9 cellular contexts compared by ENCODE assay signal in the genomic region with DNA sequence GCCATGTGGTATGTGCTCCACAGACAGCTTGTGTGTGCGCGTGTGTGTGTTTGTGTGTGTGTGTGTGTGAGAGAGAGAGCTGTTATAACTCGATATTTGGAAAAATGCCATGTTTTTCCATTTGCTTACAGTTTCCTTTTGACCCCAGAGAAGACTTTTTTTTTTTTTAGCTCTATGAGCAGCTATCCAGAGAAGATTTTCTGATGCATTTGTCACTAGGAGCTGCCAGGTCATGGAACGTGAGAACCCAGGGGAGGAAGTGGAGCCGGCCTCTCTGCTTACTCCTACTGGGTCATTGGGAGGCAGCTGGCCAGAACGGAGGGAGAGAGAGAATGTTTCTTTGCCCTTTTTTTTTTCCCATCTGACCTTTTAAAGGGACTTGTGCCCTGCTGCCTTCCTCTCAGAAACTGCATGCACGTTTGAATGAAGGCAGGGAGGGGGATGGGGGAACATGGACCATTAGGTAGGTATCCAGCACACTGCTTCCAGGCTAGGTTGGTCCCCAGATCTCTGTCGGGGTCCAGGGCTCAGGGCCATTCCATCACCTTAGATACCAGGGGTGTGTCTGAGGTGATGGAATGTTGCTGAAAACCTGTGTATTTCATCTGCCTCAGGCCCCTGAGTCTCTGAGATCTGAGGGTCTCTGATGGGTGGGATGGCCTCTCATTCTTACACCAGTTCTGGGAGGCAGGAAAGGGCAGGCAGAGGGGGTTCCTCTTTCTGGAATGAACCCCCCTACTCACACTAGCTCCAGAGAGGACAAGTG. TPM values are rescaled to one million over a fixed set of nuclear protein-coding genes. Genes with fewer than 3 reads are reported as not detected.
DNase-seq lines count a peak whose midpoint lies in the region; ATAC-seq and TF ChIP-seq lines count a peak whose summit lies in the region.
"Had no signal": no experiment of that assay in that cellular context is flagged by ENCODE, and none has a peak within 500 bp of the region (broad histone marks: within the 10 kb centered on the region; RNA-seq: fewer than 3 reads in every experiment).

No MANE protein-coding gene starts in this region.

- WGBS in stomach, 5 donors: 15 to 18% (median 18%) methylated on average over 8 of the region's 8 CpGs

- peaks cover 55 to 82% (median 72%) of the 10 kb centered on the region in 4 donors for H3K4me1 ChIP-seq in stomach

- no peak for TF ChIP-seq CTCF in stomach (IDR thresholded peaks at IDR 0.05)

- no peaks in the 10 kb centered on the region for H3K36me3 ChIP-seq in stomach
- H3K36me3 ChIP-seq: thoracic aorta had no signal

- no peak for TF ChIP-seq EP300 in stomach (IDR thresholded peaks at IDR 0.05)

- H3K27me3 ChIP-seq in stomach: no peaks in the 10 kb centered on the region

- intact Hi-C loops in stomach (cut with DNase I; ENCODE audit: low total_unique reads): no loop called here

- H3K27ac ChIP-seq in stomach: peak overlapping the region; percentile 56 to 94 (median 86)
- H3K27ac ChIP-seq: thoracic aorta had no signal

- no peaks in the 10 kb centered on the region for H3K9me3 ChIP-seq in stomach
- H3K9me3 ChIP-seq: thoracic aorta had no signal

- ATAC-seq in SK-N-SH treated with all-trans-retinoic acid at 6 μM for 48 hours: peak; percentile 64
- no peak for ATAC-seq in HG03565 (IDR thresholded peaks at IDR 0.05; ENCODE audit: unreplicated experiment)
- ATAC-seq: naive thymus-derived CD8-positive, alpha-beta T cell had no signal

- DNase-seq in HT1080 (ENCODE audit: low read depth): peak; percentile 42
- peak; percentile 54 for DNase-seq in iPS-NIHi11 (ENCODE audit: low spot score)
- peak; percentile 85 for DNase-seq in stomach
- no peak for DNase-seq in T1000 (lab: John Stamatoyannopoulos, UW)
- no peak for DNase-seq in hypothalamus (lab: John Stamatoyannopoulos, UW)
- DNase-seq: naive thymus-derived CD8-positive, alpha-beta T cell had no signal

- no peak for TF ChIP-seq POLR2A in stomach (IDR thresholded peaks at IDR 0.05)

- H3K4me3 ChIP-seq in stomach: no peak overlapping the region
- H3K4me3 ChIP-seq: thoracic aorta had no signal

TF ChIP-seq in SK-N-SH treated with all-trans-retinoic acid at 6 μM for 48 hours, 23 proteins besides CTCF, POLR2A, EP300 and RAD21:
- no peak for TF ChIP-seq PATZ1 (CRISPR knock-in tag; IDR thresholded peaks at IDR 0.05; ENCODE audit: borderline replicate concordance)
- TF ChIP-seq, protein P1, sequence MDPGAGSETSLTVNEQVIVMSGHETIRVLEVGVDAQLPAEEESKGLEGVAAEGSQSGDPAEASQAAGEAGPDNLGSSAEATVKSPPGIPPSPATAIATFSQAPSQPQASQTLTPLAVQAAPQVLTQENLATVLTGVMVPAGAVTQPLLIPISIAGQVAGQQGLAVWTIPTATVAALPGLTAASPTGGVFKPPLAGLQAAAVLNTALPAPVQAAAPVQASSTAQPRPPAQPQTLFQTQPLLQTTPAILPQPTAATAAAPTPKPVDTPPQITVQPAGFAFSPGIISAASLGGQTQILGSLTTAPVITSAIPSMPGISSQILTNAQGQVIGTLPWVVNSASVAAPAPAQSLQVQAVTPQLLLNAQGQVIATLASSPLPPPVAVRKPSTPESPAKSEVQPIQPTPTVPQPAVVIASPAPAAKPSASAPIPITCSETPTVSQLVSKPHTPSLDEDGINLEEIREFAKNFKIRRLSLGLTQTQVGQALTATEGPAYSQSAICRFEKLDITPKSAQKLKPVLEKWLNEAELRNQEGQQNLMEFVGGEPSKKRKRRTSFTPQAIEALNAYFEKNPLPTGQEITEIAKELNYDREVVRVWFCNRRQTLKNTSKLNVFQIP (CRISPR knock-in tag; IDR thresholded peaks at IDR 0.05; ENCODE audit: borderline replicate concordance, low read depth): no peak
- no peak for TF ChIP-seq GLIS3 (CRISPR knock-in tag; IDR thresholded peaks at IDR 0.05)
- no peak for TF ChIP-seq OSR1 (CRISPR knock-in tag; IDR thresholded peaks at IDR 0.05)
- no peak for TF ChIP-seq RARB (CRISPR knock-in tag; IDR thresholded peaks at IDR 0.05)
- TF ChIP-seq ZFP30 (CRISPR knock-in tag; IDR thresholded peaks at IDR 0.05): no peak
- TF ChIP-seq CREB5 (CRISPR knock-in tag; IDR thresholded peaks at IDR 0.05; ENCODE audit: low read depth): no peak
- TF ChIP-seq ZNF8 (CRISPR knock-in tag; IDR thresholded peaks at IDR 0.05): no peak
- TF ChIP-seq ZNF565 (CRISPR knock-in tag; conservative IDR thresholded peaks at IDR 0.05; ENCODE audit: low read depth): no peak
- no peak for TF ChIP-seq CSDC2 (CRISPR knock-in tag; IDR thresholded peaks at IDR 0.05)
- no peak for TF ChIP-seq ZC3H10 (CRISPR knock-in tag; IDR thresholded peaks at IDR 0.05)
- no peak for TF ChIP-seq TOX (CRISPR knock-in tag; IDR thresholded peaks at IDR 0.05; ENCODE audit: borderline replicate concordance)
- no peak for TF ChIP-seq ESRRG (CRISPR knock-in tag; IDR thresholded peaks at IDR 0.05)
- TF ChIP-seq BACH2 (CRISPR knock-in tag; IDR thresholded peaks at IDR 0.05; ENCODE audit: borderline replicate concordance): no peak
- TF ChIP-seq TCF4 (CRISPR knock-in tag; IDR thresholded peaks at IDR 0.05; ENCODE audit: borderline replicate concordance): no peak
- no peak for TF ChIP-seq PPARA (CRISPR knock-in tag; IDR thresholded peaks at IDR 0.05; ENCODE audit: borderline replicate concordance)
- TF ChIP-seq, protein P2, sequence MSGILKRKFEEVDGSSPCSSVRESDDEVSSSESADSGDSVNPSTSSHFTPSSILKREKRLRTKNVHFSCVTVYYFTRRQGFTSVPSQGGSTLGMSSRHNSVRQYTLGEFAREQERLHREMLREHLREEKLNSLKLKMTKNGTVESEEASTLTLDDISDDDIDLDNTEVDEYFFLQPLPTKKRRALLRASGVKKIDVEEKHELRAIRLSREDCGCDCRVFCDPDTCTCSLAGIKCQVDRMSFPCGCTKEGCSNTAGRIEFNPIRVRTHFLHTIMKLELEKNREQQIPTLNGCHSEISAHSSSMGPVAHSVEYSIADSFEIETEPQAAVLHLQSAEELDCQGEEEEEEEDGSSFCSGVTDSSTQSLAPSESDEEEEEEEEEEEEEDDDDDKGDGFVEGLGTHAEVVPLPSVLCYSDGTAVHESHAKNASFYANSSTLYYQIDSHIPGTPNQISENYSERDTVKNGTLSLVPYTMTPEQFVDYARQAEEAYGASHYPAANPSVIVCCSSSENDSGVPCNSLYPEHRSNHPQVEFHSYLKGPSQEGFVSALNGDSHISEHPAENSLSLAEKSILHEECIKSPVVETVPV (CRISPR knock-in tag; IDR thresholded peaks at IDR 0.05): no peak
- TF ChIP-seq SNAI2 (CRISPR knock-in tag; IDR thresholded peaks at IDR 0.05): no peak

RNA-seq across cellular contexts. Expression of gene MRPS18A, which starts 11.2 kb away (rescaled TPM):
- total RNA-seq in HT1080 (2014; rRNA removed; shearing (Covaris generic)): 102 and 120 TPM in 2 replicates
- 43.5 and 47.5 TPM in 2 replicates for polyA plus RNA-seq in HT1080 (2015; cell fraction: cytosol; rRNA removed)
- 34.1 and 36.0 TPM in 2 replicates for polyA plus RNA-seq in HT1080 (2015; cell fraction: nucleus; rRNA removed)
- total RNA-seq in stomach: 10 to 100 TPM in 2 of 5 donors, 1 to 10 TPM in 3; 1.7 to 40.2 (median 5.3) TPM
- 100 to 1,000 TPM in 1 of 3 donors, 10 to 100 TPM in 2; 61.2 to 111 (median 66.4) TPM for polyA plus RNA-seq in stomach

RNA-seq across cellular contexts. Expression of gene RSPH9, which starts 53.9 kb away (rescaled TPM):
- not detected in 2 replicates for total RNA-seq in HT1080 (2014; rRNA removed; shearing (Covaris generic))
- polyA plus RNA-seq in HT1080 (2015; cell fraction: cytosol; rRNA removed): not detected in 2 replicates
- not detected in 2 replicates for polyA plus RNA-seq in HT1080 (2015; cell fraction: nucleus; rRNA removed)
- under 1 TPM in 1 of 5 donors, not detected in 4; 0.18 TPM for total RNA-seq in stomach
- under 1 TPM; 0.28 to 0.92 (median 0.56) TPM for polyA plus RNA-seq in stomach
- total RNA-seq: naive thymus-derived CD8-positive, alpha-beta T cell; thoracic aorta had no signal

Comparison
In these comparisons a context has a peak if more than half of its experiments do, and no peak if none do; other contexts are left out.
1. DNase-seq: peak in HT1080 (single experiment), iPS-NIHi11 (single experiment) and stomach (single experiment); none in T1000 (single experiment) and hypothalamus (0 of 51).